In genomic region chr1:202254454-202255252, GRCh38 we compare ENCODE assay signal across 23 cellular contexts.
A peak's percentile ranks its signal among the peaks of the same experiment; 100 is the strongest.
DNase-seq lines count a peak whose midpoint lies in the region; ATAC-seq, FAIRE-seq and TF ChIP-seq lines count a peak whose summit lies in the region.
"Had no signal": no experiment of that assay in that cellular context is flagged by ENCODE, and none has a peak within 500 bp of the region (broad histone marks: within the 10 kb centered on the region; RNA-seq: fewer than 3 reads in every experiment).

No MANE protein-coding gene starts in this region.

- H3K27ac ChIP-seq in SJSA1 (no peak overlapping the region; the same call in 1 of the 2 replicates), upper lobe of right lung (no peak overlapping the region), small intestine (ENCODE audit: low read depth in 1 of 2, low read length in 1 of 2) (no peak overlapping the region)
- H3K27ac ChIP-seq: lower lobe of right lung, right lobe of liver, SK-N-MC, vagina had no signal

- WGBS in small intestine, 3 donors, result 80 to 83% (median 81%) methylated on average over 8 of the region's 8 CpGs

- TF ChIP-seq CTCF in upper lobe of right lung (IDR thresholded peaks at IDR 0.05), result no peak

- H3K4me3 ChIP-seq in SJSA1, result no peak overlapping the region
- H3K4me3 ChIP-seq in upper lobe of right lung, result no peak overlapping the region
- H3K4me3 ChIP-seq in small intestine (ENCODE audit: low read depth in 1 of 2, low read length in 2 of 2), result no peak overlapping the region
- H3K4me3 ChIP-seq: HAP-1, lower lobe of right lung, right lobe of liver, SK-N-MC, vagina had no signal

- ATAC-seq in upper lobe of right lung, result no peak
- ATAC-seq in GM19463 (IDR thresholded peaks at IDR 0.05; ENCODE audit: unreplicated experiment), result no peak
- ATAC-seq: effector memory CD8-positive, alpha-beta T cell; lower lobe of right lung; right lobe of liver had no signal

- H3K9me3 ChIP-seq in SJSA1 (replicated peaks) (no peaks in the 10 kb centered on the region), upper lobe of right lung (no peaks in the 10 kb centered on the region), small intestine (ENCODE audit: control insufficient read depth, low read depth) (no peaks in the 10 kb centered on the region)
- H3K9me3 ChIP-seq: HAP-1, lower lobe of right lung, right lobe of liver, vagina had no signal

- no peaks in the 10 kb centered on the region for H3K27me3 ChIP-seq in SJSA1 (replicated peaks)
- H3K27me3 ChIP-seq in upper lobe of right lung, result no peaks in the 10 kb centered on the region
- no peaks in the 10 kb centered on the region for H3K27me3 ChIP-seq in small intestine (ENCODE audit: control insufficient read depth in 2 of 2, insufficient read depth in 2 of 2, low read length in 2 of 2)
- H3K27me3 ChIP-seq: right lobe of liver, vagina had no signal

- peaks cover 22% of the 10 kb centered on the region for H3K4me1 ChIP-seq in SJSA1 (replicated peaks)
- no peaks in the 10 kb centered on the region for H3K4me1 ChIP-seq in upper lobe of right lung
- no peaks in the 10 kb centered on the region for H3K4me1 ChIP-seq in small intestine (ENCODE audit: control insufficient read depth in 2 of 2, insufficient read depth in 1 of 2, low read depth in 1 of 2, low read length in 1 of 2)
- H3K4me1 ChIP-seq: HAP-1, lower lobe of right lung, right lobe of liver, vagina had no signal

- no peak for FAIRE-seq in small intestine (lab: Jason Lieb, UNC)
- FAIRE-seq: G401.6 had no signal

- H3K36me3 ChIP-seq in SJSA1 (no peaks in the 10 kb centered on the region), upper lobe of right lung (no peaks in the 10 kb centered on the region), small intestine (ENCODE audit: control insufficient read depth in 2 of 2, insufficient read depth in 2 of 2, low read length in 2 of 2) (no peaks in the 10 kb centered on the region)
- H3K36me3 ChIP-seq: HAP-1, lower lobe of right lung, right lobe of liver, vagina had no signal

- intact Hi-C loops in upper lobe of right lung (cut with DNase I), result no loop called here

- peak; percentile 34 for DNase-seq in activated effector memory CD4-positive, alpha-beta T cell treated with anti-CD3 and anti-CD28 coated beads, Interleukin-2, amount 50 U/mL, for 16 hours
- DNase-seq in activated effector memory CD4-positive, alpha-beta T cell treated with Interleukin-2 at 50 U/mL for 16 hours, result no peak
- DNase-seq in SJSA1 (ENCODE audit: low read depth in 1 of 2, low spot score in 2 of 2), result peak; percentile 30 to 41
- DNase-seq in islet precursor cell, result peak; percentile 36
- peak; percentile 17 for DNase-seq in upper lobe of right lung
- no peak for DNase-seq in small intestine
- DNase-seq in cerebellar cortex (ENCODE audit: low spot score), result no peak
- DNase-seq: activated CD4-positive, alpha-beta T cell treated with anti-CD3 and anti-CD28 coated beads for 48 hours; activated gamma-delta T cell treated with Interleukin-2 at 50 U/mL for 16 hours; amygdala; C1 segment of cervical spinal cord; central memory CD4-positive, alpha-beta T cell; effector memory CD8-positive, alpha-beta T cell; lower lobe of right lung; NCI-H774; OCI-M1; stimulated activated CD4-positive, alpha-beta T cell treated with anti-CD3 and anti-CD28 coated beads, Interleukin-2, amount 100 ng/mL, for 24 hours had no signal

Comparison
In these comparisons a context has a peak if more than half of its experiments do, and no peak if none do; other contexts are left out.
1. DNase-seq: peak in activated effector memory CD4-positive, alpha-beta T cell treated with anti-CD3 and anti-CD28 coated beads, Interleukin-2, amount 50 U/mL, for 16 hours (single experiment), SJSA1 (2 of 2), islet precursor cell (single experiment) and upper lobe of right lung (single experiment); none in activated effector memory CD4-positive, alpha-beta T cell treated with Interleukin-2 at 50 U/mL for 16 hours (single experiment), small intestine (single experiment) and cerebellar cortex (single experiment).